In the genomic region with DNA sequence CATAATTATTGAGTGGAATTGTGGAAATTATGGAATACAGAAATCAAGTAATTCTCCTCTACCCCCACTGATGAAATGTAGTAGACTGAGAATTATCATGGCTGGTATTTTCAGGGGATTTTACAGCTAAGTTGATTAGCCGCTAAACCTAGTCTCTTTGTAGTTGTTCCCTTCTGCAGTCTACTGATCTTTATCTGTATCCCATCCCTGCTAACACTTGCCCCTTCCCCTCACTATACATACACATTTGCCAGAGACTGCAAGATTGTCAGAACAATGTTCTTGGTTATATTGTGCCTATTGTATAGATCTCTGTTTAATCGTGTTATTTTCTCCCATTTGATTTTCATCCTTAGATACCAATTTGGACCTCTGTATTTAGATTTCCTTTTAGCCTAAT, we compare ENCODE assay signal across 30 cellular contexts.
"Had no signal": no experiment of that assay in that cellular context is flagged by ENCODE, and none has a peak within 500 bp of the region (broad histone marks: within the 10 kb centered on the region; RNA-seq: fewer than 3 reads in every experiment).

No MANE protein-coding gene starts in this region.

- H3K4me1 Mint-ChIP-seq: activated CD4-positive, alpha-beta T cell treated with anti-CD3 and anti-CD28 coated beads for 36 hours; activated CD4-positive, alpha-beta T cell treated with anti-CD3 and anti-CD28 coated beads, Interleukin-2, amount 10 ng/mL, durations not matched to agents 24 days and 14 days; activated CD8-positive, alpha-beta memory T cell treated with anti-CD3 and anti-CD28 coated beads, Interleukin-2, amount 10 ng/mL, durations not matched to agents 7 days and 5 days; activated naive CD4-positive, alpha-beta T cell treated with anti-CD3 and anti-CD28 coated beads, Interleukin-2, amount 50 U/mL, for 24 hours; activated naive CD8-positive, alpha-beta T cell treated with anti-CD3 and anti-CD28 coated beads for 36 hours; activated naive CD8-positive, alpha-beta T cell treated with anti-CD3 and anti-CD28 coated beads, Interleukin-2, amount 50 U/mL, for 24 hours had no signal

- H3K27me3 Mint-ChIP-seq: activated CD4-positive, alpha-beta memory T cell treated with anti-CD3 and anti-CD28 coated beads for 36 hours; activated CD4-positive, alpha-beta T cell treated with anti-CD3 and anti-CD28 coated beads for 36 hours; activated CD4-positive, alpha-beta T cell treated with anti-CD3 and anti-CD28 coated beads, Interleukin-2, amount 10 ng/mL, durations not matched to agents 24 days and 14 days; activated CD8-positive, alpha-beta memory T cell treated with anti-CD3 and anti-CD28 coated beads, Interleukin-2, amount 10 ng/mL, durations not matched to agents 7 days and 5 days; activated naive CD4-positive, alpha-beta T cell treated with anti-CD3 and anti-CD28 coated beads, Interleukin-2, amount 50 U/mL, for 24 hours; activated naive CD8-positive, alpha-beta T cell treated with anti-CD3 and anti-CD28 coated beads for 36 hours; activated naive CD8-positive, alpha-beta T cell treated with anti-CD3 and anti-CD28 coated beads, Interleukin-2, amount 50 U/mL, for 24 hours; effector memory CD8-positive, alpha-beta T cell had no signal

- H3K9me3 Mint-ChIP-seq: activated CD4-positive, alpha-beta T cell treated with anti-CD3 and anti-CD28 coated beads, Interleukin-2, amount 10 ng/mL, durations not matched to agents 24 days and 14 days; activated naive CD4-positive, alpha-beta T cell treated with anti-CD3 and anti-CD28 coated beads, Interleukin-2, amount 50 U/mL, for 24 hours; activated T-helper 2 cell treated with anti-CD3 and anti-CD28 coated beads, Interferon-gamma antibody, Interleukin-2, Interleukin-4, amounts not matched to agents 10 μg/mL and 5 μg/mL and 100 μg/mL, durations not matched to agents 14 hours and 24 hours and 36 hours had no signal

- DNase-seq: activated CD4-positive, alpha-beta memory T cell treated with anti-CD3 and anti-CD28 coated beads for 36 hours; activated CD4-positive, alpha-beta T cell treated with anti-CD3 and anti-CD28 coated beads for 36 hours; activated CD4-positive, alpha-beta T cell treated with anti-CD3 and anti-CD28 coated beads, Interleukin-2, amount 10 ng/mL, durations not matched to agents 24 days and 14 days; activated CD4-positive, CD25-positive, alpha-beta regulatory T cell; activated CD4-positive, CD25-positive, alpha-beta regulatory T cell treated with anti-CD3 and anti-CD28 coated beads, Interleukin-2, amount 50 U/mL, for 72 hours; activated CD8-positive, alpha-beta memory T cell treated with anti-CD3 and anti-CD28 coated beads, Interleukin-2, amount 10 ng/mL, durations not matched to agents 7 days and 5 days; activated CD8-positive, alpha-beta memory T cell treated with anti-CD3 and anti-CD28 coated beads, Interleukin-2, amount 50 U/mL, for 4 hours; activated CD8-positive, alpha-beta T cell treated with anti-CD3 and anti-CD28 coated beads, Interleukin-2, amount 10 ng/mL, durations not matched to agents 7 days and 5 days; activated effector memory CD4-positive, alpha-beta T cell treated with anti-CD3 and anti-CD28 coated beads, Interleukin-2, amount 50 U/mL, for 16 hours; activated naive CD4-positive, alpha-beta T cell treated with anti-CD3 and anti-CD28 coated beads for 36 hours; activated naive CD8-positive, alpha-beta T cell treated with anti-CD3 and anti-CD28 coated beads for 36 hours; activated naive CD8-positive, alpha-beta T cell treated with anti-CD3 and anti-CD28 coated beads, Interleukin-2, amount 50 U/mL, for 24 hours; activated T-cell treated with anti-CD3 and anti-CD28 coated beads, Interleukin-2, amount 50 U/mL, for 1 hour; activated T-cell treated with anti-CD3 and anti-CD28 coated beads, Interleukin-2, amount 50 U/mL, for 48 hours; adrenal gland; amygdala; aorta; body of pancreas; cortex of kidney; dermis blood vessel endothelial cell; effector CD4-positive, alpha-beta T cell; effector memory CD8-positive, alpha-beta T cell; erythroblast; foreskin keratinocyte; gastrocnemius medialis; glutamatergic neuron; heart left ventricle had no signal

- H3K27ac Mint-ChIP-seq: activated CD4-positive, alpha-beta memory T cell treated with anti-CD3 and anti-CD28 coated beads for 36 hours; activated CD4-positive, alpha-beta T cell treated with anti-CD3 and anti-CD28 coated beads for 36 hours; activated CD4-positive, alpha-beta T cell treated with anti-CD3 and anti-CD28 coated beads, Interleukin-2, amount 10 ng/mL, durations not matched to agents 24 days and 14 days; activated CD8-positive, alpha-beta memory T cell treated with anti-CD3 and anti-CD28 coated beads, Interleukin-2, amount 10 ng/mL, durations not matched to agents 7 days and 5 days; activated CD8-positive, alpha-beta T cell treated with anti-CD3 and anti-CD28 coated beads, Interleukin-2, amount 10 ng/mL, durations not matched to agents 7 days and 5 days; activated naive CD4-positive, alpha-beta T cell treated with anti-CD3 and anti-CD28 coated beads for 36 hours; activated naive CD4-positive, alpha-beta T cell treated with anti-CD3 and anti-CD28 coated beads, Interleukin-2, amount 50 U/mL, for 24 hours; activated naive CD8-positive, alpha-beta T cell treated with anti-CD3 and anti-CD28 coated beads for 36 hours; activated naive CD8-positive, alpha-beta T cell treated with anti-CD3 and anti-CD28 coated beads, Interleukin-2, amount 50 U/mL, for 24 hours; activated T-helper 1 cell treated with anti-CD3 and anti-CD28 coated beads, Interleukin-12 subunit alpha, Interleukin-12 subunit beta, Interleukin-2, Interleukin-4 antibody, amounts not matched to agents 30 ng/mL and 10 ng/mL and 1 ng/mL, durations not matched to agents 14 hours and 24 hours and 36 hours; activated T-helper 2 cell treated with anti-CD3 and anti-CD28 coated beads, Interferon-gamma antibody, Interleukin-2, Interleukin-4, amounts not matched to agents 10 μg/mL and 5 μg/mL and 100 μg/mL, durations not matched to agents 14 hours and 24 hours and 36 hours; effector memory CD8-positive, alpha-beta T cell had no signal

- ATAC-seq: activated CD4-positive, alpha-beta T cell treated with anti-CD3 and anti-CD28 coated beads for 36 hours; activated CD8-positive, alpha-beta memory T cell treated with anti-CD3 and anti-CD28 coated beads, Interleukin-2, amount 10 ng/mL, durations not matched to agents 7 days and 5 days; activated CD8-positive, alpha-beta T cell treated with anti-CD3 and anti-CD28 coated beads, Interleukin-2, amount 10 ng/mL, durations not matched to agents 7 days and 5 days; activated naive CD8-positive, alpha-beta T cell treated with anti-CD3 and anti-CD28 coated beads, Interleukin-2, amount 50 U/mL, for 24 hours; body of pancreas; effector memory CD8-positive, alpha-beta T cell; foreskin keratinocyte; gastrocnemius medialis; heart left ventricle had no signal

- H3K4me3 Mint-ChIP-seq: activated CD4-positive, alpha-beta memory T cell treated with anti-CD3 and anti-CD28 coated beads for 36 hours; activated CD4-positive, alpha-beta T cell treated with anti-CD3 and anti-CD28 coated beads for 36 hours; activated CD4-positive, alpha-beta T cell treated with anti-CD3 and anti-CD28 coated beads, Interleukin-2, amount 10 ng/mL, durations not matched to agents 24 days and 14 days; activated CD8-positive, alpha-beta memory T cell treated with anti-CD3 and anti-CD28 coated beads, Interleukin-2, amount 10 ng/mL, durations not matched to agents 7 days and 5 days; activated CD8-positive, alpha-beta T cell treated with anti-CD3 and anti-CD28 coated beads, Interleukin-2, amount 10 ng/mL, durations not matched to agents 7 days and 5 days; activated naive CD4-positive, alpha-beta T cell treated with anti-CD3 and anti-CD28 coated beads for 36 hours; activated naive CD4-positive, alpha-beta T cell treated with anti-CD3 and anti-CD28 coated beads, Interleukin-2, amount 50 U/mL, for 24 hours; activated naive CD8-positive, alpha-beta T cell treated with anti-CD3 and anti-CD28 coated beads for 36 hours; activated naive CD8-positive, alpha-beta T cell treated with anti-CD3 and anti-CD28 coated beads, Interleukin-2, amount 50 U/mL, for 24 hours; activated T-helper 1 cell treated with anti-CD3 and anti-CD28 coated beads, Interleukin-12 subunit alpha, Interleukin-12 subunit beta, Interleukin-2, Interleukin-4 antibody, amounts not matched to agents 30 ng/mL and 10 ng/mL and 1 ng/mL, durations not matched to agents 14 hours and 24 hours and 36 hours; effector memory CD8-positive, alpha-beta T cell had no signal
